Comparison of ENCODE assay signal across 1 cellular context in the genomic region with DNA sequence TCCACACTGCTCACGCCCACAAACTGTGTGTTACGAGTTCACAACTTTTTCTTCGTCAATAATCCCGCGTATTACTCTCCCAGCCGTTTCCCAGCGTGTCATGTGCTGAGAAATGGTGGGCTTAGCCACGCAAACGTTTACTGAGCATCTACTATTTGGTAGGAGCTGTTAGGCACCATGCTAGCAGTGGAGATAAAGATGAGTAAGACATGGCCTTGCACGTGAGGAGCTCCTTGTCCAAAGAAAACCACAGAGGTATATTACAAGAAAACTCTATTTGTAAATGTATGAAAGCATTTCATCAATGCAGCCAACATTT.
TF ChIP-seq lines count a peak whose summit lies in the region.

No MANE protein-coding gene starts in this region.

TF ChIP-seq in GM23338, 12 proteins besides CTCF, POLR2A, EP300 and RAD21 (continued from another document):
- no peak for TF ChIP-seq ZNF462 (CRISPR knock-in tag; IDR thresholded peaks at IDR 0.05)
- no peak for TF ChIP-seq STAT1 (IDR thresholded peaks at IDR 0.05; ENCODE audit: unreplicated experiment)
- TF ChIP-seq POLR2AphosphoS5 (IDR thresholded peaks at IDR 0.05; ENCODE audit: low read depth) = no peak
- no peak for TF ChIP-seq NANOG (IDR thresholded peaks at IDR 0.05; ENCODE audit: borderline replicate concordance)
- TF ChIP-seq ZNF114 (CRISPR knock-in tag; IDR thresholded peaks at IDR 0.05) = no peak
- TF ChIP-seq ZNF331 (CRISPR knock-in tag; IDR thresholded peaks at IDR 0.05; ENCODE audit: low read depth) = no peak
- TF ChIP-seq EZH2 (IDR thresholded peaks at IDR 0.05; ENCODE audit: low read depth, unreplicated experiment) = no peak
- no peak for TF ChIP-seq REST (IDR thresholded peaks at IDR 0.05; ENCODE audit: unreplicated experiment)
